Comparison of ENCODE assay signal across 19 cellular contexts in genomic region chr1:160999376-160999775, GRCh38. TPM values are rescaled to one million over a fixed set of nuclear protein-coding genes. Genes with fewer than 3 reads are reported as not detected.
"Had no signal": no experiment of that assay in that cellular context is flagged by ENCODE, and none has a peak within 500 bp of the region (broad histone marks: within the 10 kb centered on the region; RNA-seq: fewer than 3 reads in every experiment).

No MANE protein-coding gene starts in this region.

- H3K9me3 ChIP-seq: breast epithelium, heart right ventricle, left lung, psoas muscle, testis had no signal

- H3K27ac ChIP-seq: breast epithelium, psoas muscle, testis had no signal

- H3K9me3 Mint-ChIP-seq: activated CD4-positive, alpha-beta memory T cell treated with anti-CD3 and anti-CD28 coated beads, Interleukin-2, amount 10 ng/mL, durations not matched to agents 7 days and 5 days; activated naive CD8-positive, alpha-beta T cell treated with anti-CD3 and anti-CD28 coated beads, Interleukin-2, amount 10 ng/mL, durations not matched to agents 7 days and 5 days; natural killer cell treated with Interleukin-12 subunit alpha and Interleukin-12 subunit beta and Interleukin-15 and Interleukin-18, amount 100 ng/mL, for 72 hours; stimulated activated naive CD8-positive, alpha-beta T cell treated with anti-CD3 and anti-CD28 coated beads, Interleukin-15, Interleukin-2, amounts not matched to agents 100 ng/mL and 50 ng/mL, for 24 hours had no signal

- H3K4me3 ChIP-seq: breast epithelium, heart right ventricle, left lung, psoas muscle, testis had no signal

- ATAC-seq: heart right ventricle, left lung, psoas muscle, sciatic nerve had no signal

- H3K36me3 Mint-ChIP-seq: natural killer cell treated with Interleukin-12 subunit alpha and Interleukin-12 subunit beta and Interleukin-15 and Interleukin-18, amount 100 ng/mL, for 72 hours had no signal

- H3K27me3 ChIP-seq: breast epithelium, heart right ventricle, left lung, testis had no signal

- H3K4me1 ChIP-seq: breast epithelium, psoas muscle, testis had no signal

- H3K4me3 Mint-ChIP-seq: activated CD4-positive, alpha-beta memory T cell treated with anti-CD3 and anti-CD28 coated beads, Interleukin-2, amount 10 ng/mL, durations not matched to agents 7 days and 5 days; activated naive CD8-positive, alpha-beta T cell treated with anti-CD3 and anti-CD28 coated beads, Interleukin-2, amount 10 ng/mL, durations not matched to agents 7 days and 5 days; natural killer cell treated with Interleukin-12 subunit alpha and Interleukin-12 subunit beta and Interleukin-15 and Interleukin-18, amount 100 ng/mL, for 72 hours; stimulated activated naive CD8-positive, alpha-beta T cell treated with anti-CD3 and anti-CD28 coated beads, Interleukin-15, Interleukin-2, amounts not matched to agents 100 ng/mL and 50 ng/mL, for 24 hours had no signal

- DNase-seq: activated CD4-positive, alpha-beta memory T cell treated with anti-CD3 and anti-CD28 coated beads, Interleukin-2, amount 10 ng/mL, durations not matched to agents 7 days and 5 days; activated naive CD8-positive, alpha-beta T cell treated with anti-CD3 and anti-CD28 coated beads, Interleukin-2, amount 10 ng/mL, durations not matched to agents 7 days and 5 days; anterior cingulate cortex; heart right ventricle; islet precursor cell; left lung; psoas muscle; stimulated activated CD4-positive, alpha-beta T cell treated with anti-CD3 and anti-CD28 coated beads, Interleukin-12 subunit alpha, Interleukin-12 subunit beta, amount 100 ng/mL, for 4 hours; testis had no signal

- H3K27ac Mint-ChIP-seq: activated CD4-positive, alpha-beta memory T cell treated with anti-CD3 and anti-CD28 coated beads, Interleukin-2, amount 10 ng/mL, durations not matched to agents 7 days and 5 days; activated naive CD8-positive, alpha-beta T cell treated with anti-CD3 and anti-CD28 coated beads, Interleukin-2, amount 10 ng/mL, durations not matched to agents 7 days and 5 days; natural killer cell treated with Interleukin-12 subunit alpha and Interleukin-12 subunit beta and Interleukin-15 and Interleukin-18, amount 100 ng/mL, for 72 hours; stimulated activated naive CD8-positive, alpha-beta T cell treated with anti-CD3 and anti-CD28 coated beads, Interleukin-15, Interleukin-2, amounts not matched to agents 100 ng/mL and 50 ng/mL, for 24 hours had no signal

- H3K27me3 Mint-ChIP-seq: activated CD4-positive, alpha-beta memory T cell treated with anti-CD3 and anti-CD28 coated beads, Interleukin-2, amount 10 ng/mL, durations not matched to agents 7 days and 5 days; activated naive CD8-positive, alpha-beta T cell treated with anti-CD3 and anti-CD28 coated beads, Interleukin-2, amount 10 ng/mL, durations not matched to agents 7 days and 5 days; natural killer cell treated with Interleukin-12 subunit alpha and Interleukin-12 subunit beta and Interleukin-15 and Interleukin-18, amount 100 ng/mL, for 72 hours; stimulated activated naive CD8-positive, alpha-beta T cell treated with anti-CD3 and anti-CD28 coated beads, Interleukin-15, Interleukin-2, amounts not matched to agents 100 ng/mL and 50 ng/mL, for 24 hours had no signal

- FAIRE-seq: endothelial cell of umbilical vein, frontal cortex, urothelium cell line had no signal

RNA-seq across cellular contexts. Expression of gene ITLN2, which starts 44.8 kb away (rescaled TPM):
- total RNA-seq: activated CD4-positive, alpha-beta memory T cell treated with anti-CD3 and anti-CD28 coated beads, Interleukin-2, amount 10 ng/mL, durations not matched to agents 7 days and 5 days; activated naive CD8-positive, alpha-beta T cell treated with anti-CD3 and anti-CD28 coated beads, Interleukin-2, amount 10 ng/mL, durations not matched to agents 7 days and 5 days; endothelial cell of umbilical vein; fibroblast of lung; frontal cortex; heart right ventricle; mucosa of gallbladder; natural killer cell treated with Interleukin-12 subunit alpha and Interleukin-12 subunit beta and Interleukin-15 and Interleukin-18, amount 100 ng/mL, for 72 hours; osteoblast; psoas muscle; sciatic nerve had no signal
- polyA plus RNA-seq: fibroblast of lung, psoas muscle had no signal
